1 cellular context compared by ENCODE assay signal in the genomic region with DNA sequence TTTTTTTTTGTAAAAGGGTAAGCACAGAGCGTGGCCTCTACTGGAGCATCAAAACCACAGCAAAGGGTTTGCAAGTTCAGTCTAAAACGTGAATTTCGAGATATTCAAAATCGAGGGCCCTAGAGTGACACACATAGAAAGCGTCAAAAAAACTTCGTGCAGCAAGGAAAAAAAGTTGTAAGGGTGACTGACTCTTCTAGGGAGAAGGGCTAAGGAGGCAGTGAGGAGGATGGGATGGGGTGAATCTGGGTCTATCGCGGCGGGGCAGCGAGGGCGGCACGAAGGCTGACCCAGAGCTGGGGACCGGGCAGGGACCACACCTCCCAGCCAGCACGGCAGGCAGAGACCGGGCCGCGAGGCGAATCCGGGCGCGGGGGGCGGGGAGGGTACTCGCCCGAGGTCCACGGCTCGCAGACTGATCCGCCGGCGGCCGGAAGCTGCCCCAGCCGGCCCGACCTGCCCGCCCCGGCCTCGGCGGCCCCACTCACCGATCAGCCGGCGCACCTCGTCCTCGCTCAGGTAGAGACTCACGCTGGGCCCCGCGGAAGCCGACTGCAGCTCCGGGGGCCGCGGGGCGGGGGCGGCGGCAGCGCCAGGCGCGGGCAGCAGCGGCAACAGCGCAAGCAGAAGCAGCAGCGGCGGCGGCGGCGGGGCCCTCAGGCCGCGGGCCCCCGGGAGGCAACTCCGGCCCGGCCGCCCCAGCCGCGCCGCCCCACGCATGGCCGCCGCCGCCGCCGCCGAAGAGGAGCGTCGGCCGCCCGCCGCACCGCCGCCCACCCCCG.
A peak's percentile ranks its signal among the peaks of the same experiment; 100 is the strongest.
TF ChIP-seq lines count a peak whose summit lies in the region.

No MANE protein-coding gene starts in this region.

TF ChIP-seq in GM12878, 131 proteins besides CTCF, POLR2A, EP300 and RAD21 (continued from another document):
- TF ChIP-seq, protein P1, sequence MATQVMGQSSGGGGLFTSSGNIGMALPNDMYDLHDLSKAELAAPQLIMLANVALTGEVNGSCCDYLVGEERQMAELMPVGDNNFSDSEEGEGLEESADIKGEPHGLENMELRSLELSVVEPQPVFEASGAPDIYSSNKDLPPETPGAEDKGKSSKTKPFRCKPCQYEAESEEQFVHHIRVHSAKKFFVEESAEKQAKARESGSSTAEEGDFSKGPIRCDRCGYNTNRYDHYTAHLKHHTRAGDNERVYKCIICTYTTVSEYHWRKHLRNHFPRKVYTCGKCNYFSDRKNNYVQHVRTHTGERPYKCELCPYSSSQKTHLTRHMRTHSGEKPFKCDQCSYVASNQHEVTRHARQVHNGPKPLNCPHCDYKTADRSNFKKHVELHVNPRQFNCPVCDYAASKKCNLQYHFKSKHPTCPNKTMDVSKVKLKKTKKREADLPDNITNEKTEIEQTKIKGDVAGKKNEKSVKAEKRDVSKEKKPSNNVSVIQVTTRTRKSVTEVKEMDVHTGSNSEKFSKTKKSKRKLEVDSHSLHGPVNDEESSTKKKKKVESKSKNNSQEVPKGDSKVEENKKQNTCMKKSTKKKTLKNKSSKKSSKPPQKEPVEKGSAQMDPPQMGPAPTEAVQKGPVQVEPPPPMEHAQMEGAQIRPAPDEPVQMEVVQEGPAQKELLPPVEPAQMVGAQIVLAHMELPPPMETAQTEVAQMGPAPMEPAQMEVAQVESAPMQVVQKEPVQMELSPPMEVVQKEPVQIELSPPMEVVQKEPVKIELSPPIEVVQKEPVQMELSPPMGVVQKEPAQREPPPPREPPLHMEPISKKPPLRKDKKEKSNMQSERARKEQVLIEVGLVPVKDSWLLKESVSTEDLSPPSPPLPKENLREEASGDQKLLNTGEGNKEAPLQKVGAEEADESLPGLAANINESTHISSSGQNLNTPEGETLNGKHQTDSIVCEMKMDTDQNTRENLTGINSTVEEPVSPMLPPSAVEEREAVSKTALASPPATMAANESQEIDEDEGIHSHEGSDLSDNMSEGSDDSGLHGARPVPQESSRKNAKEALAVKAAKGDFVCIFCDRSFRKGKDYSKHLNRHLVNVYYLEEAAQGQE (IDR thresholded peaks at IDR 0.05; ENCODE audit: low read depth, low read length), result no peak
- no peak for TF ChIP-seq JUND (IDR thresholded peaks at IDR 0.05; ENCODE audit: low read depth, low read length)
- TF ChIP-seq MXI1 (IDR thresholded peaks at IDR 0.05; ENCODE audit: low read depth, low read length), result no peak
- no peak for TF ChIP-seq ESRRA (IDR thresholded peaks at IDR 0.05; ENCODE audit: low read length)
- TF ChIP-seq SUZ12 (IDR thresholded peaks at IDR 0.05; ENCODE audit: unreplicated experiment), result no peak
- TF ChIP-seq NR2C1 (IDR thresholded peaks at IDR 0.05), result no peak
- TF ChIP-seq, protein P2, sequence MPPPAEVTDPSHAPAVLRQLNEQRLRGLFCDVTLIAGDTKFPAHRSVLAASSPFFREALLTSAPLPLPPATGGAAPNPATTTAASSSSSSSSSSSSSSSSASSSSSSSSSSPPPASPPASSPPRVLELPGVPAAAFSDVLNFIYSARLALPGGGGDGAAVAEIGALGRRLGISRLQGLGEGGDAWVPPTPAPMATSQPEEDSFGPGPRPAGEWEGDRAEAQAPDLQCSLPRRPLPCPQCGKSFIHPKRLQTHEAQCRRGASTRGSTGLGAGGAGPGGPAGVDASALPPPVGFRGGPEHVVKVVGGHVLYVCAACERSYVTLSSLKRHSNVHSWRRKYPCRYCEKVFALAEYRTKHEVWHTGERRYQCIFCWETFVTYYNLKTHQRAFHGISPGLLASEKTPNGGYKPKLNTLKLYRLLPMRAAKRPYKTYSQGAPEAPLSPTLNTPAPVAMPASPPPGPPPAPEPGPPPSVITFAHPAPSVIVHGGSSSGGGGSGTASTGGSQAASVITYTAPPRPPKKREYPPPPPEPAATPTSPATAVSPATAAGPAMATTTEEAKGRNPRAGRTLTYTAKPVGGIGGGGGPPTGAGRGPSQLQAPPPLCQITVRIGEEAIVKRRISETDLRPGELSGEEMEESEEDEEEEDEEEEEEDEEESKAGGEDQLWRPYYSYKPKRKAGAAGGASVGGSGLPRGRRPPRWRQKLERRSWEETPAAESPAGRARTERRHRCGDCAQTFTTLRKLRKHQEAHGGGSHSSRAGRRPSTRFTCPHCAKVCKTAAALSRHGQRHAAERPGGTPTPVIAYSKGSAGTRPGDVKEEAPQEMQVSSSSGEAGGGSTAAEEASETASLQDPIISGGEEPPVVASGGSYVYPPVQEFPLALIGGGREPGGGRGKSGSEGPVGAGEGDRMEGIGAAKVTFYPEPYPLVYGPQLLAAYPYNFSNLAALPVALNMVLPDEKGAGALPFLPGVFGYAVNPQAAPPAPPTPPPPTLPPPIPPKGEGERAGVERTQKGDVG (CRISPR knock-in tag; IDR thresholded peaks at IDR 0.05), result no peak
- TF ChIP-seq, protein P3, sequence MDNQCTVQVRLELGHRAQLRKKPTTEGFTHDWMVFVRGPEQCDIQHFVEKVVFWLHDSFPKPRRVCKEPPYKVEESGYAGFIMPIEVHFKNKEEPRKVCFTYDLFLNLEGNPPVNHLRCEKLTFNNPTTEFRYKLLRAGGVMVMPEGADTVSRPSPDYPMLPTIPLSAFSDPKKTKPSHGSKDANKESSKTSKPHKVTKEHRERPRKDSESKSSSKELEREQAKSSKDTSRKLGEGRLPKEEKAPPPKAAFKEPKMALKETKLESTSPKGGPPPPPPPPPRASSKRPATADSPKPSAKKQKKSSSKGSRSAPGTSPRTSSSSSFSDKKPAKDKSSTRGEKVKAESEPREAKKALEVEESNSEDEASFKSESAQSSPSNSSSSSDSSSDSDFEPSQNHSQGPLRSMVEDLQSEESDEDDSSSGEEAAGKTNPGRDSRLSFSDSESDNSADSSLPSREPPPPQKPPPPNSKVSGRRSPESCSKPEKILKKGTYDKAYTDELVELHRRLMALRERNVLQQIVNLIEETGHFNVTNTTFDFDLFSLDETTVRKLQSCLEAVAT (IDR thresholded peaks at IDR 0.05), result no peak
- TF ChIP-seq, protein P4, sequence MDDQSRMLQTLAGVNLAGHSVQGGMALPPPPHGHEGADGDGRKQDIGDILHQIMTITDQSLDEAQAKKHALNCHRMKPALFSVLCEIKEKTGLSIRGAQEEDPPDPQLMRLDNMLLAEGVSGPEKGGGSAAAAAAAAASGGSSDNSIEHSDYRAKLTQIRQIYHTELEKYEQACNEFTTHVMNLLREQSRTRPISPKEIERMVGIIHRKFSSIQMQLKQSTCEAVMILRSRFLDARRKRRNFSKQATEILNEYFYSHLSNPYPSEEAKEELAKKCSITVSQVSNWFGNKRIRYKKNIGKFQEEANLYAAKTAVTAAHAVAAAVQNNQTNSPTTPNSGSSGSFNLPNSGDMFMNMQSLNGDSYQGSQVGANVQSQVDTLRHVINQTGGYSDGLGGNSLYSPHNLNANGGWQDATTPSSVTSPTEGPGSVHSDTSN (IDR thresholded peaks at IDR 0.05; ENCODE audit: insufficient replicate concordance, low read depth, low read length), result no peak
- TF ChIP-seq GABPA (IDR thresholded peaks at IDR 0.05; ENCODE audit: low read depth), result no peak
- TF ChIP-seq MYB (IDR thresholded peaks at IDR 0.05; ENCODE audit: borderline replicate concordance, low read depth, low read length), result no peak
- TF ChIP-seq, protein P5, sequence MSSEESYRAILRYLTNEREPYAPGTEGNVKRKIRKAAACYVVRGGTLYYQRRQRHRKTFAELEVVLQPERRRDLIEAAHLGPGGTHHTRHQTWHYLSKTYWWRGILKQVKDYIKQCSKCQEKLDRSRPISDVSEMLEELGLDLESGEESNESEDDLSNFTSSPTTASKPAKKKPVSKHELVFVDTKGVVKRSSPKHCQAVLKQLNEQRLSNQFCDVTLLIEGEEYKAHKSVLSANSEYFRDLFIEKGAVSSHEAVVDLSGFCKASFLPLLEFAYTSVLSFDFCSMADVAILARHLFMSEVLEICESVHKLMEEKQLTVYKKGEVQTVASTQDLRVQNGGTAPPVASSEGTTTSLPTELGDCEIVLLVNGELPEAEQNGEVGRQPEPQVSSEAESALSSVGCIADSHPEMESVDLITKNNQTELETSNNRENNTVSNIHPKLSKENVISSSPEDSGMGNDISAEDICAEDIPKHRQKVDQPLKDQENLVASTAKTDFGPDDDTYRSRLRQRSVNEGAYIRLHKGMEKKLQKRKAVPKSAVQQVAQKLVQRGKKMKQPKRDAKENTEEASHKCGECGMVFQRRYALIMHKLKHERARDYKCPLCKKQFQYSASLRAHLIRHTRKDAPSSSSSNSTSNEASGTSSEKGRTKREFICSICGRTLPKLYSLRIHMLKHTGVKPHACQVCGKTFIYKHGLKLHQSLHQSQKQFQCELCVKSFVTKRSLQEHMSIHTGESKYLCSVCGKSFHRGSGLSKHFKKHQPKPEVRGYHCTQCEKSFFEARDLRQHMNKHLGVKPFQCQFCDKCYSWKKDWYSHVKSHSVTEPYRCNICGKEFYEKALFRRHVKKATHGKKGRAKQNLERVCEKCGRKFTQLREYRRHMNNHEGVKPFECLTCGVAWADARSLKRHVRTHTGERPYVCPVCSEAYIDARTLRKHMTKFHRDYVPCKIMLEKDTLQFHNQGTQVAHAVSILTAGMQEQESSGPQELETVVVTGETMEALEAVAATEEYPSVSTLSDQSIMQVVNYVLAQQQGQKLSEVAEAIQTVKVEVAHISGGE (CRISPR knock-in tag; IDR thresholded peaks at IDR 0.05), result no peak
- no peak for TF ChIP-seq ASH2L (IDR thresholded peaks at IDR 0.05; ENCODE audit: borderline replicate concordance, low read depth)
- TF ChIP-seq, protein P6, sequence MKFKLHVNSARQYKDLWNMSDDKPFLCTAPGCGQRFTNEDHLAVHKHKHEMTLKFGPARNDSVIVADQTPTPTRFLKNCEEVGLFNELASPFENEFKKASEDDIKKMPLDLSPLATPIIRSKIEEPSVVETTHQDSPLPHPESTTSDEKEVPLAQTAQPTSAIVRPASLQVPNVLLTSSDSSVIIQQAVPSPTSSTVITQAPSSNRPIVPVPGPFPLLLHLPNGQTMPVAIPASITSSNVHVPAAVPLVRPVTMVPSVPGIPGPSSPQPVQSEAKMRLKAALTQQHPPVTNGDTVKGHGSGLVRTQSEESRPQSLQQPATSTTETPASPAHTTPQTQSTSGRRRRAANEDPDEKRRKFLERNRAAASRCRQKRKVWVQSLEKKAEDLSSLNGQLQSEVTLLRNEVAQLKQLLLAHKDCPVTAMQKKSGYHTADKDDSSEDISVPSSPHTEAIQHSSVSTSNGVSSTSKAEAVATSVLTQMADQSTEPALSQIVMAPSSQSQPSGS (IDR thresholded peaks at IDR 0.05; ENCODE audit: low read length), result no peak
- peak in 1 of 2 experiments; percentile 53; a peak in 1 of 3 replicates for TF ChIP-seq EGR1 (IDR thresholded peaks at IDR 0.05; ENCODE audit: borderline replicate concordance in 1 of 2, low read depth in 2 of 2, low read length in 2 of 2)
- TF ChIP-seq SREBF1 (IDR thresholded peaks at IDR 0.05; ENCODE audit: low read length), result no peak
- TF ChIP-seq SMARCA5 (IDR thresholded peaks at IDR 0.05), result 0 out of 2 replicates have a peak, but pooled peaks have one; percentile 44
- no peak for TF ChIP-seq ZNF207 (IDR thresholded peaks at IDR 0.05; ENCODE audit: borderline replicate concordance)
